In the genomic region with DNA sequence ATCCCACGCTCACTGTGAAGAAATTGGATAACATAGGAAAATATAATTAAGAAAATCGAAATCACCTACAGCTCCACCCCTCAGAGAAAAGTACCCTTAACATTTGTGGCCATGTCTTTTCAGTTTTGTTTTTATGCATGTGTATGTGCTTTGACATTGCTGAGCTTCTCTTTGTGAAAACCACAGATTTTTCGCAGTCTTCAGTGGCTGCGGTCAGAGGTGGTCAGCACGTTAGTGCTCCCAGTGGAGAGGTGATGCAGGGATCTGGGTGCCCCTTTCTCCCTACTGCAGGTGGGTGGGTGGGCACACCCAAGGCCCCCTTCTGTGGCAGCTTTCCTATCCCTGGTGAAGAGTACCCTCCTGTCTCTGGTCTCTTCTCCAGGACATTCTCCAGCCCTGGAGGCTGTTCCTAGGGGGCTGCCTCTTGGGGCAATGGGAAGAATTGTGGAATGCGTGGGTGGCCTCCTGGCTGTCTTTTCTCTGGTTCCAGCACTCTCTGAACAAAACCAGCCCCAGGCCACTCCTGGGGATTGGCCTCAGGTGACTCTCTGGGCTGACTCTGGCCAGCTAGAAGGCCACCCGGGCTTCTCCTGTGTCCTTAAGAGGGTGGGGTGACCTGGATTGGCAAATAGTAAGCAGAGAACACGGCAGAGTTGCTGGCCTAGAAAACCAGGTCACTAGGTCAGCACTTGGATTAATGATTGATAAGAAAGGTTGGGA, we compare ENCODE assay signal across 1 cellular context.
TF ChIP-seq lines count a peak whose summit lies in the region.

No MANE protein-coding gene starts in this region.

TF ChIP-seq in HCT116, 20 proteins besides CTCF, POLR2A, EP300 and RAD21 (continued from another document):
- TF ChIP-seq CBX3 (IDR thresholded peaks at IDR 0.05; ENCODE audit: low read depth) = no peak
- no peak for TF ChIP-seq ZBTB33 (IDR thresholded peaks at IDR 0.05; ENCODE audit: extremely low read depth, insufficient replicate concordance, low read length)
- TF ChIP-seq EZH2phosphoT487 (IDR thresholded peaks at IDR 0.05; ENCODE audit: borderline replicate concordance) = no peak
- TF ChIP-seq SRF (IDR thresholded peaks at IDR 0.05; ENCODE audit: low read depth) = no peak
